ENCODE assay signal across 21 cellular contexts in the genomic region with DNA sequence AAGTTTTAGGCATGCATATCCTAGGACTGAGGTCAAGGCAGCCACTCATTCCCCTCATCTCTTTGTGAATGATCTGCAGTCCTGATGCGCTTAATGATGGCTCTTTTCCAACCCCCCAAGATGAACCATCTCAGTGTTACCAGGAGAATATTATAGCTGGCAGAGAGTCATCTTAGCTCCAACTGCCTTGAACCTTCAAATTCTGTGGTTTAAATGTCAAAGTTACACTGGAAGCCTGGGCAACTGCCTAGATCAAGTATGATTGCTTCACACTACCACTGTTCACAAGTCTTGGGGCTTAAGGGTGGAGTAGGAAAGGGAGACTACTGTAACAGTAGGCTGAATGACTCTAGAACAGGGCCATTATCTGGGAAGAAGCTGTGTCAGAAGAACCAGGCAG. TPM values are rescaled to one million over a fixed set of nuclear protein-coding genes. Genes with fewer than 3 reads are reported as not detected.
"Had no signal": no experiment of that assay in that cellular context is flagged by ENCODE, and none has a peak within 500 bp of the region (broad histone marks: within the 10 kb centered on the region; RNA-seq: fewer than 3 reads in every experiment).

No MANE protein-coding gene starts in this region.

- ATAC-seq: left cardiac atrium; naive thymus-derived CD8-positive, alpha-beta T cell; upper lobe of right lung had no signal

- H3K27me3 ChIP-seq: neutrophil, right atrium auricular region, spleen, testis, upper lobe of right lung had no signal

- H3K4me3 ChIP-seq: right atrium auricular region, spleen, testis, upper lobe of right lung had no signal

- H3K27ac ChIP-seq: neutrophil, right atrium auricular region, spleen, upper lobe of right lung had no signal

- DNase-seq: activated CD4-positive, alpha-beta memory T cell treated with anti-CD3 and anti-CD28 coated beads, Interleukin-2, amount 10 ng/mL, durations not matched to agents 7 days and 5 days; activated CD4-positive, alpha-beta T cell treated with anti-CD3 and anti-CD28 coated beads for 1 hour; activated gamma-delta T cell; activated T-cell treated with anti-CD3 and anti-CD28 coated beads, Interleukin-2, amount 50 U/mL, for 48 hours; caudate nucleus; cortex of kidney; effector memory CD4-positive, alpha-beta T cell; hypothalamus; left cardiac atrium; naive thymus-derived CD8-positive, alpha-beta T cell; spleen; stimulated activated CD4-positive, alpha-beta T cell treated with anti-CD3 and anti-CD28 coated beads, Interleukin-1b, Interleukin-23, amount 100 ng/mL, for 48 hours; stimulated activated naive CD4-positive, alpha-beta T cell; T-helper 2 cell; testis; upper lobe of right lung had no signal

- H3K4me1 ChIP-seq: spleen had no signal

- H3K9me3 ChIP-seq: neutrophil, right atrium auricular region, spleen, testis, upper lobe of right lung had no signal

RNA-seq across cellular contexts. Expression of a gene that starts 8.0 kb away (rescaled TPM):
- total RNA-seq: activated CD4-positive, alpha-beta memory T cell treated with anti-CD3 and anti-CD28 coated beads, Interleukin-2, amount 10 ng/mL, durations not matched to agents 7 days and 5 days; fibroblast of villous mesenchyme; lung microvascular endothelial cell; mononuclear cell; naive thymus-derived CD8-positive, alpha-beta T cell; spleen had no signal
- polyA plus RNA-seq: naive thymus-derived CD8-positive, alpha-beta T cell; spleen had no signal
